In genomic region chr18:79558196-79559120, GRCh38 we compare ENCODE assay signal across 14 cellular contexts.
"Had no signal": no experiment of that assay in that cellular context is flagged by ENCODE, and none has a peak within 500 bp of the region (broad histone marks: within the 10 kb centered on the region; RNA-seq: fewer than 3 reads in every experiment).

No MANE protein-coding gene starts in this region.

- H3K36me3 ChIP-seq: left ventricle myocardium inferior, neural progenitor cell, SJSA1 had no signal

- H3K9ac ChIP-seq: neural progenitor cell had no signal

- H3K4me1 ChIP-seq: body of pancreas, left ventricle myocardium inferior, neural progenitor cell had no signal

- H3K4me1 Mint-ChIP-seq: activated naive CD4-positive, alpha-beta T cell treated with anti-CD3 and anti-CD28 coated beads, Interleukin-2, amount 10 ng/mL, durations not matched to agents 7 days and 5 days; central memory CD8-positive, alpha-beta T cell had no signal

- H3K27ac Mint-ChIP-seq: activated CD8-positive, alpha-beta T cell treated with anti-CD3 and anti-CD28 coated beads for 36 hours; activated naive CD4-positive, alpha-beta T cell treated with anti-CD3 and anti-CD28 coated beads, Interleukin-2, amount 10 ng/mL, durations not matched to agents 7 days and 5 days; activated T-helper 2 cell treated with anti-CD3 and anti-CD28 coated beads, Interferon-gamma antibody, Interleukin-2, Interleukin-4, amounts not matched to agents 10 μg/mL and 5 μg/mL and 100 μg/mL, durations not matched to agents 14 hours and 24 hours and 36 hours; neural progenitor cell; progenitor cell of endocrine pancreas; stimulated activated naive B cell treated with anti-CD40 and anti-IgM and Interleukin-4, amounts not matched to agents 10 μg/mL and 1 μg/mL and 100 μg/mL, for 72 hours had no signal

- H3K27ac ChIP-seq: body of pancreas, left ventricle myocardium inferior, neural progenitor cell, VCaP had no signal

- H3K9me3 ChIP-seq: body of pancreas, left ventricle myocardium inferior, SJSA1 had no signal

- H3K4me3 Mint-ChIP-seq: activated CD8-positive, alpha-beta T cell treated with anti-CD3 and anti-CD28 coated beads for 36 hours; activated naive CD4-positive, alpha-beta T cell treated with anti-CD3 and anti-CD28 coated beads, Interleukin-2, amount 10 ng/mL, durations not matched to agents 7 days and 5 days; central memory CD8-positive, alpha-beta T cell; neural progenitor cell; stimulated activated naive B cell treated with anti-CD40 and anti-IgM and Interleukin-4, amounts not matched to agents 10 μg/mL and 1 μg/mL and 100 μg/mL, for 72 hours had no signal

- ATAC-seq: activated CD8-positive, alpha-beta T cell treated with anti-CD3 and anti-CD28 coated beads for 36 hours; body of pancreas; right cardiac atrium; stimulated activated naive B cell treated with anti-CD40 and anti-IgM and Interleukin-4, amounts not matched to agents 10 μg/mL and 1 μg/mL and 100 μg/mL, for 72 hours had no signal

- DNase-seq: activated CD8-positive, alpha-beta memory T cell treated with anti-CD3 and anti-CD28 coated beads, Interleukin-2, amount 50 U/mL, for 4 hours; activated CD8-positive, alpha-beta T cell treated with anti-CD3 and anti-CD28 coated beads for 36 hours; activated naive CD4-positive, alpha-beta T cell treated with anti-CD3 and anti-CD28 coated beads, Interleukin-2, amount 10 ng/mL, durations not matched to agents 7 days and 5 days; erythroblast; left ventricle myocardium inferior; right cardiac atrium; stimulated activated naive B cell treated with anti-CD40 and anti-IgM and Interleukin-4, amounts not matched to agents 10 μg/mL and 1 μg/mL and 100 μg/mL, for 72 hours had no signal

- H3K4me3 ChIP-seq: body of pancreas, left ventricle myocardium inferior, neural progenitor cell, SJSA1 had no signal

- H3K27me3 ChIP-seq: body of pancreas, neural progenitor cell, SJSA1 had no signal

- H3K27me3 Mint-ChIP-seq: activated CD8-positive, alpha-beta T cell treated with anti-CD3 and anti-CD28 coated beads for 36 hours; central memory CD8-positive, alpha-beta T cell; progenitor cell of endocrine pancreas; stimulated activated naive B cell treated with anti-CD40 and anti-IgM and Interleukin-4, amounts not matched to agents 10 μg/mL and 1 μg/mL and 100 μg/mL, for 72 hours had no signal

- H3K36me3 Mint-ChIP-seq: activated naive CD4-positive, alpha-beta T cell treated with anti-CD3 and anti-CD28 coated beads, Interleukin-2, amount 10 ng/mL, durations not matched to agents 7 days and 5 days; neural progenitor cell; stimulated activated naive B cell treated with anti-CD40 and anti-IgM and Interleukin-4, amounts not matched to agents 10 μg/mL and 1 μg/mL and 100 μg/mL, for 72 hours had no signal

- H3K9me3 Mint-ChIP-seq: activated CD8-positive, alpha-beta T cell treated with anti-CD3 and anti-CD28 coated beads for 36 hours; activated T-helper 2 cell treated with anti-CD3 and anti-CD28 coated beads, Interferon-gamma antibody, Interleukin-2, Interleukin-4, amounts not matched to agents 10 μg/mL and 5 μg/mL and 100 μg/mL, durations not matched to agents 14 hours and 24 hours and 36 hours; central memory CD8-positive, alpha-beta T cell had no signal
